Comparison of ENCODE assay signal across 20 cellular contexts in the genomic region with DNA sequence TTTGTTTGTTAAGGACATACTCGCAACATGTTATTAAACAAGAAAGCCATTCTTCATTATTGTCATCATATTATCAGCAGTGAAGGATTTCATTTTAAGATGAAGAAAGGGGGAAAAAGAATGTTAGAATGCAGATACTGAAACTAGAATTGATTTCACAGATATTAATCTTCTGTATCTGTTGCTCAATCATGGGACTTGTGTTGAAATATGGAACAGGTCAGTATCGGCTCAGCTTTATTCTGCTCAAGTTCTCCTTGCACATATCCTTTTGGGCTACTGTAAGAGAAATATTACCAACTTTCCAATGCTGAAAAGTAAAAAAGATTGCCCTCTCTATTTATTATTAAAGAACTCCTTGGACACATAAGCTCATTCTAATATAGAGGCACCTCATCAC. TPM values are rescaled to one million over a fixed set of nuclear protein-coding genes. Genes with fewer than 3 reads are reported as not detected.
DNase-seq lines count a peak whose midpoint lies in the region; ATAC-seq, FAIRE-seq and TF ChIP-seq lines count a peak whose summit lies in the region.
"Had no signal": no experiment of that assay in that cellular context is flagged by ENCODE, and none has a peak within 500 bp of the region (broad histone marks: within the 10 kb centered on the region; RNA-seq: fewer than 3 reads in every experiment).

No MANE protein-coding gene starts in this region.

- dilution Hi-C loops in IMR-90 (cut with HindIII; ENCODE audit: low sequenced_read_pairs, unreplicated experiment) (no loop called here), keratinocyte (cut with MboI; ENCODE audit: extremely low pct_ligation_motif_present, low sequenced_read_pairs) (no loop called here)

- H3K9me1 ChIP-seq in IMR-90 (ENCODE audit: insufficient read depth, low read length) (peaks cover 3% of the 10 kb centered on the region; the same call in 1 of the 2 replicates), K562 (ENCODE audit: control insufficient read depth, insufficient read depth, low read length) (no peaks in the 10 kb centered on the region), keratinocyte (ENCODE audit: control insufficient read depth, extremely low read depth, insufficient read depth, low read length) (no peaks in the 10 kb centered on the region)

- BruUV-seq in IMR-90 (replicated peaks; lab: Mats Ljungman, UMichigan) (no TSS peak), K562 (replicated peaks; lab: Mats Ljungman, UMichigan) (no TSS peak)

- no peaks in the 10 kb centered on the region for H3K9me3 Mint-ChIP-seq in chondrocyte (ENCODE audit: low read depth)
- H3K9me3 Mint-ChIP-seq: HFFc6, naive B cell had no signal

- no peak for TF ChIP-seq EP300 in K562 (IDR thresholded peaks at IDR 0.05; ENCODE audit: low read length)

- H3K79me2 ChIP-seq in K562 (ENCODE audit: control insufficient read depth, insufficient read depth, low read length) (no peaks in the 10 kb centered on the region), keratinocyte (ENCODE audit: control insufficient read depth, insufficient read depth, low read length) (no peaks in the 10 kb centered on the region)

- no peak overlapping the region for H2BK5ac ChIP-seq in IMR-90 (ENCODE audit: low read depth, low read length, poor library complexity, severe bottlenecking)

- intact Hi-C loops in IMR-90 (cut with micrococcal nuclease) (no loop called here), K562 (cut with micrococcal nuclease) (no loop called here)

- DNase-seq in IMR-90 (no peak), K562 (ENCODE audit: extremely low read depth in 1 of 4, low spot score in 3 of 4) (no peak), keratinocyte (ENCODE audit: low read depth, low spot score) (no peak), NCI-H345 (lab: John Stamatoyannopoulos, UW) (no peak), chondrocyte (ENCODE audit: low spot score) (no peak)
- DNase-seq: activated CD4-positive, alpha-beta T cell treated with anti-CD3 and anti-CD28 coated beads, Interleukin-2, amount 50 U/mL, for 48 hours; activated naive CD4-positive, alpha-beta T cell; activated T-cell treated with anti-CD3 and anti-CD28 coated beads for 4 hours; anterior cingulate cortex; effector CD8-positive, alpha-beta T cell; HFFc6; islet precursor cell; naive B cell; NCI-H1092 treated with DMSO at 0.1 percent for 48 hours; NCI-H524; small intestine; T-helper 1 cell had no signal

- H3K4me2 ChIP-seq in IMR-90 (ENCODE audit: low read depth, low read length) (no peak overlapping the region), K562 (ENCODE audit: insufficient read depth, low read length) (no peak overlapping the region), keratinocyte (ENCODE audit: control insufficient read depth, extremely low read depth, insufficient read depth, low read depth, low read length) (peak overlapping the region; percentile 22)

- in situ Hi-C loops in IMR-90 (cut with MboI; ENCODE audit: low sequenced_read_pairs) (no loop called here), K562 (cut with MboI) (no loop called here)

- no peak overlapping the region for H2AK5ac ChIP-seq in IMR-90 (ENCODE audit: low read depth, low read length)

- H4K8ac ChIP-seq in IMR-90 (ENCODE audit: low read depth in 2 of 2, low read length in 2 of 2): no peak overlapping the region

- no peak overlapping the region for H3K4ac ChIP-seq in IMR-90 (ENCODE audit: low read depth, low read length)

- no peak overlapping the region for H3K9ac ChIP-seq in IMR-90 (ENCODE audit: low read depth, low read length)
- no peak overlapping the region for H3K9ac ChIP-seq in K562 (ENCODE audit: insufficient read depth in 1 of 2, low read depth in 2 of 2, low read length in 2 of 2)
- no peak overlapping the region for H3K9ac ChIP-seq in keratinocyte (ENCODE audit: control insufficient read depth, extremely low read depth, insufficient read depth, low read length)
- peak overlapping the region in 2 of 5 donors; percentile 21 to 46 for H3K9ac ChIP-seq in subcutaneous abdominal adipose tissue (ENCODE audit: low read length in 5 of 5)

- H2AFZ ChIP-seq in IMR-90 (replicated peaks; ENCODE audit: low read length, poor library complexity) (no peak overlapping the region), K562 (ENCODE audit: low read depth, low read length) (0 out of 2 replicates have a peak overlapping the region, but pooled peaks have one; percentile 16), keratinocyte (ENCODE audit: control insufficient read depth, low read length) (no peak overlapping the region)

- no peaks in the 10 kb centered on the region for H3K36me3 ChIP-seq in IMR-90 (ENCODE audit: control insufficient read depth, insufficient read depth, low read length)
- no peaks in the 10 kb centered on the region for H3K36me3 ChIP-seq in K562 (ENCODE audit: control insufficient read depth, insufficient read depth, low read length)
- H3K36me3 ChIP-seq in keratinocyte (ENCODE audit: control insufficient read depth in 2 of 2, extremely low read depth in 1 of 2, insufficient read depth in 2 of 2, low read length in 2 of 2): no peaks in the 10 kb centered on the region
- H3K36me3 ChIP-seq in subcutaneous abdominal adipose tissue (ENCODE audit: control insufficient read depth in 5 of 5, insufficient read depth in 5 of 5, low read length in 5 of 5): no peaks in the 10 kb centered on the region

- no peak overlapping the region for H3K27ac ChIP-seq in IMR-90 (ENCODE audit: insufficient read depth, low read length)
- no peak overlapping the region for H3K27ac ChIP-seq in K562 (ENCODE audit: extremely low read depth, low read depth, low read length)
- peak overlapping the region; percentile 53 for H3K27ac ChIP-seq in keratinocyte (ENCODE audit: control insufficient read depth, insufficient read depth, low read length)
- H3K27ac ChIP-seq in subcutaneous abdominal adipose tissue (ENCODE audit: low read depth, low read length): peak overlapping the region; percentile 60

- FAIRE-seq in K562 (lab: Jason Lieb, UNC): no peak
- FAIRE-seq in keratinocyte (lab: Jason Lieb, UNC): no peak
- FAIRE-seq: small intestine had no signal

- H2AK9ac ChIP-seq in IMR-90 (replicated peaks; ENCODE audit: low read depth, low read length, poor library complexity): no peak overlapping the region

- H3K27ac Mint-ChIP-seq in chondrocyte (ENCODE audit: unreplicated experiment): no peak overlapping the region
- H3K27ac Mint-ChIP-seq: HFFc6, naive B cell, WTC11 had no signal

- no peak overlapping the region; the same call in 1 of the 2 replicates for H2BK20ac ChIP-seq in IMR-90 (ENCODE audit: low read depth, low read length)

- no peak overlapping the region for H3K4me3 ChIP-seq in IMR-90 (ENCODE audit: insufficient read depth, low read depth, low read length)
- H3K4me3 ChIP-seq in K562: no peak overlapping the region
- no peak overlapping the region for H3K4me3 ChIP-seq in keratinocyte (ENCODE audit: control insufficient read depth in 2 of 3, extremely low read depth in 1 of 3, insufficient read depth in 2 of 3, low read depth in 1 of 3, low read length in 3 of 3)
- H3K4me3 ChIP-seq in subcutaneous abdominal adipose tissue (ENCODE audit: low read depth in 1 of 5, low read length in 5 of 5): peak overlapping the region in 1 of 5 donors; percentile 35

- H3K79me1 ChIP-seq in IMR-90 (ENCODE audit: low read depth in 1 of 2, low read length in 2 of 2): no peaks in the 10 kb centered on the region

- TF ChIP-seq RAD21 in IMR-90 (IDR thresholded peaks at IDR 0.05; ENCODE audit: low read length) (no peak), K562 (CRISPR knock-in tag; conservative IDR thresholded peaks at IDR 0.05 in 1 of 2, IDR thresholded peaks at IDR 0.05 in 1 of 2) (no peak)

- H4K91ac ChIP-seq in IMR-90 (ENCODE audit: insufficient read depth, low read depth, low read length): no peak overlapping the region

- no peak for ATAC-seq in IMR-90 (ENCODE audit: low read depth)
- ATAC-seq in K562: no peak
- no peak for ATAC-seq in HG02610 (IDR thresholded peaks at IDR 0.05; ENCODE audit: unreplicated experiment)
- ATAC-seq: WTC11 had no signal

- POLR2A ChIA-PET in IMR-90 (lab: Charles Lee; ENCODE audit: unreplicated experiment): no interaction called here
- POLR2A ChIA-PET in K562 (lab: Yijun Ruan, JAX): interaction anchor here (1.0 to 1.5 kb wide), 4 partner anchors 8 to 109 kb away, joined by 3 to 5 read pairs (median 4); no protein-coding TSS in a partner anchor

- CTCF ChIA-PET in IMR-90 (lab: Yijun Ruan, JAX) (interaction anchor here (1.1 kb wide), 1 partner anchor 10 kb away, joined by 3 read pairs; no protein-coding TSS in a partner anchor), K562 (lab: Yijun Ruan, JAX; ENCODE audit: low intra/inter-chr PET ratio) (no interaction called here)

- H2BK15ac ChIP-seq in IMR-90 (ENCODE audit: low read depth, low read length): no peak overlapping the region

- TF ChIP-seq CTCF in IMR-90 (conservative IDR thresholded peaks at IDR 0.05; ENCODE audit: low read depth, low read length) (no peak), K562 (IDR thresholded peaks at IDR 0.05 in 2 of 3, conservative IDR thresholded peaks at IDR 0.05 in 1 of 3; ENCODE audit: insufficient read depth in 2 of 3, low read depth in 1 of 3, low read length in 3 of 3) (no peak), keratinocyte (optimal IDR thresholded peaks at IDR 0.05 in 1 of 3, IDR thresholded peaks at IDR 0.05 in 1 of 3, conservative IDR thresholded peaks at IDR 0.05 in 1 of 3; ENCODE audit: extremely low read depth in 1 of 3, insufficient read depth in 2 of 3, low read length in 3 of 3) (no peak), chondrocyte (IDR thresholded peaks at IDR 0.05) (no peak)

- H3K4me1 ChIP-seq in IMR-90 (ENCODE audit: control insufficient read depth, insufficient read depth, low read length) (peaks cover 3% of the 10 kb centered on the region; the same call in 1 of the 2 replicates), K562 (replicated peaks in 1 of 2; ENCODE audit: control insufficient read depth in 2 of 2, insufficient read depth in 2 of 2, low read length in 2 of 2) (peaks cover 0 to 6% of the 10 kb centered on the region in 2 experiments; a peak in 3 of 5 replicates), keratinocyte (ENCODE audit: control insufficient read depth, extremely low read depth, insufficient read depth, low read length) (peaks cover 45% of the 10 kb centered on the region), subcutaneous abdominal adipose tissue (ENCODE audit: control insufficient read depth in 5 of 5, insufficient read depth in 5 of 5, low read length in 5 of 5) (peaks cover 0 to 58% (median 31%) of the 10 kb centered on the region in 5 donors)

- H3K36me3 Mint-ChIP-seq in chondrocyte (ENCODE audit: low read depth): no peaks in the 10 kb centered on the region
- H3K36me3 Mint-ChIP-seq: naive B cell, WTC11 had no signal

- WGBS in IMR-90 (ENCODE audit: extremely low coverage in 2 of 2, insufficient read length in 1 of 2), 2 experiments: no CpG with 5 or more reads among the region's 2 CpGs
- WGBS in K562 (ENCODE audit: insufficient coverage, low coverage, missing lambda C conversion rate): 75% methylated on average over 2 of the region's 2 CpGs

- H4K5ac ChIP-seq in IMR-90 (ENCODE audit: low read depth, low read length): no peak overlapping the region

- H4K20me1 ChIP-seq in IMR-90 (ENCODE audit: insufficient read depth, low read length): no peaks in the 10 kb centered on the region
- no peaks in the 10 kb centered on the region for H4K20me1 ChIP-seq in K562 (replicated peaks; ENCODE audit: control insufficient read depth, insufficient read depth, low read length)
- no peaks in the 10 kb centered on the region for H4K20me1 ChIP-seq in keratinocyte (ENCODE audit: control insufficient read depth, extremely low read depth, insufficient read depth, low read length)

- no peaks in the 10 kb centered on the region for H3K27me3 ChIP-seq in IMR-90 (ENCODE audit: control insufficient read depth, insufficient read depth, low read length)
- no peaks in the 10 kb centered on the region for H3K27me3 ChIP-seq in K562 (ENCODE audit: control insufficient read depth in 2 of 2, insufficient read depth in 2 of 2, low read length in 2 of 2)
- no peaks in the 10 kb centered on the region for H3K27me3 ChIP-seq in keratinocyte (ENCODE audit: control insufficient read depth, extremely low read depth, insufficient read depth, low read length)
- H3K27me3 ChIP-seq in subcutaneous abdominal adipose tissue (ENCODE audit: control insufficient read depth in 5 of 5, insufficient read depth in 4 of 5, low read length in 5 of 5): no peaks in the 10 kb centered on the region

- H3K23ac ChIP-seq in IMR-90 (ENCODE audit: low read depth, low read length): no peak overlapping the region

- H3K18ac ChIP-seq in IMR-90 (ENCODE audit: low read depth, low read length): no peak overlapping the region

- H3K56ac ChIP-seq in IMR-90 (ENCODE audit: extremely low read depth, insufficient read depth, low read length): no peak overlapping the region

- no peak overlapping the region for H3K4me3 Mint-ChIP-seq in chondrocyte (ENCODE audit: unreplicated experiment)
- H3K4me3 Mint-ChIP-seq: HFFc6, naive B cell, WTC11 had no signal

- no peaks in the 10 kb centered on the region for H3K27me3 Mint-ChIP-seq in chondrocyte (ENCODE audit: low read depth)
- H3K27me3 Mint-ChIP-seq: naive B cell had no signal

- TF ChIP-seq POLR2A in IMR-90 (IDR thresholded peaks at IDR 0.05; ENCODE audit: low read depth, low read length): no peak
- no peak for TF ChIP-seq POLR2A in K562 (conservative IDR thresholded peaks at IDR 0.05)

- peaks cover 31% of the 10 kb centered on the region for H3K4me1 Mint-ChIP-seq in chondrocyte (ENCODE audit: low read depth)
- H3K4me1 Mint-ChIP-seq: naive B cell had no signal

- no peak overlapping the region for H2BK120ac ChIP-seq in IMR-90 (ENCODE audit: low read depth, low read length)

- H3K14ac ChIP-seq in IMR-90 (replicated peaks; ENCODE audit: low read depth, low read length): no peak overlapping the region

- H3K9me3 ChIP-seq in IMR-90 (ENCODE audit: control insufficient read depth, insufficient read depth, low read length) (no peaks in the 10 kb centered on the region), K562 (replicated peaks; ENCODE audit: control insufficient read depth, insufficient read depth, low read depth, low read length) (no peaks in the 10 kb centered on the region), keratinocyte (ENCODE audit: control insufficient read depth, low read depth, low read length) (no peaks in the 10 kb centered on the region), subcutaneous abdominal adipose tissue (ENCODE audit: control insufficient read depth in 5 of 5, low read length in 5 of 5) (no peaks in the 10 kb centered on the region)

RNA-seq across cellular contexts. Expression of a gene that starts 13.8 kb away (rescaled TPM):
- 583 and 637 TPM in 2 replicates for total RNA-seq in IMR-90 (2012; rRNA removed)
- polyA plus RNA-seq in IMR-90 (2012; rRNA removed): 465 and 520 TPM in 2 replicates
- 66.9 and 122 TPM in 2 replicates for polyA plus RNA-seq in IMR-90 (2012; cell fraction: cytosol; rRNA removed)
- 22.6 and 233 TPM in 2 replicates for polyA plus RNA-seq in IMR-90 (2012; cell fraction: nucleus; rRNA removed; ENCODE audit: low replicate concordance)
- 84.5 and 286 TPM in 2 replicates for total RNA-seq in K562 (2011; cell fraction: chromatin; rRNA removed; ENCODE audit: low replicate concordance)
- total RNA-seq in K562 (2011; cell fraction: nucleolus; rRNA removed): 63.2 and 89.4 TPM in 2 replicates
- total RNA-seq in K562 (2011; cell fraction: nucleoplasm; rRNA removed): 161 and 202 TPM in 2 replicates
- total RNA-seq in K562 (2014; rRNA removed): 395 and 406 TPM in 2 replicates
- total RNA-seq in K562 (2014; rRNA removed; fragmentation: Illumina TruSeq; extraction: Trizol): 699 and 816 TPM in 2 replicates
- total RNA-seq in K562 (2015; rRNA removed; fragmentation: Illumina TruSeq; extraction: Trizol): 445 and 472 TPM in 2 replicates
- 407 and 423 TPM in 2 replicates for total RNA-seq in K562 (2021)
- 560 and 820 TPM in 2 replicates for polyA plus RNA-seq in K562 (2011; rRNA removed)
- polyA plus RNA-seq in K562 (2011; cell fraction: cytosol; rRNA removed): 136 and 244 TPM in 2 replicates
- polyA plus RNA-seq in K562 (2011; cell fraction: nucleus; rRNA removed): 168 and 258 TPM in 2 replicates
- 427 and 491 TPM in 2 replicates for polyA plus RNA-seq in K562 (2012)
- 603 and 620 TPM in 2 replicates for polyA plus RNA-seq in K562 (2014; fragmentation: Illumina TruSeq; extraction: Trizol)
- 1,000 to 10,000 TPM in 1 of 2 experiments, 100 to 1,000 TPM in 1; 940 to 1,298 TPM for polyA plus RNA-seq in K562 (2014; fragmentation: Nextera tagmentation; extraction: Ambion mirVana)
- polyA plus RNA-seq in K562 (2014; rRNA removed): 529 and 544 TPM in 2 replicates
- polyA minus RNA-seq in K562 (2011; rRNA and poly(A)+ RNA removed): 415 and 433 TPM in 2 replicates
- 143 and 163 TPM in 2 replicates for polyA minus RNA-seq in K562 (2011; cell fraction: cytosol; rRNA and poly(A)+ RNA removed)
- polyA minus RNA-seq in K562 (2011; cell fraction: nucleus; rRNA and poly(A)+ RNA removed): 111 and 232 TPM in 2 replicates
- 972 to 1,449 TPM (median 1,028 TPM) in 3 replicates for polyA plus RNA-seq in keratinocyte
- 1,388 TPM for polyA plus RNA-seq in keratinocyte (2011; ENCODE audit: low read depth)
- 750 and 1,475 TPM in 2 replicates for polyA plus RNA-seq in keratinocyte (2011; cell fraction: cytosol; rRNA removed)
- 1,170 and 1,541 TPM in 2 replicates for polyA plus RNA-seq in keratinocyte (2011; cell fraction: nucleus; rRNA removed)
- 740 and 1,721 TPM in 2 replicates for polyA plus RNA-seq in keratinocyte (2012; ENCODE audit: low replicate concordance)
- 121 to 703 TPM (median 426 TPM) in 3 replicates for polyA minus RNA-seq in keratinocyte
- 323 TPM for polyA minus RNA-seq in keratinocyte (2011; cell fraction: cytosol; rRNA and poly(A)+ RNA removed)
- polyA minus RNA-seq in keratinocyte (2011; cell fraction: nucleus; rRNA and poly(A)+ RNA removed): 533 and 965 TPM in 2 replicates
- total RNA-seq in chondrocyte: 294 to 376 TPM (median 369 TPM) in 3 replicates

Comparison
In these comparisons a context has a peak if more than half of its experiments do, and no peak if none do; other contexts are left out.
1. H3K27ac ChIP-seq: peak in keratinocyte (single experiment) and subcutaneous abdominal adipose tissue (single experiment); none in IMR-90 (single experiment) and K562 (single experiment).